ENCODE assay signal across 11 cellular contexts in the genomic region with DNA sequence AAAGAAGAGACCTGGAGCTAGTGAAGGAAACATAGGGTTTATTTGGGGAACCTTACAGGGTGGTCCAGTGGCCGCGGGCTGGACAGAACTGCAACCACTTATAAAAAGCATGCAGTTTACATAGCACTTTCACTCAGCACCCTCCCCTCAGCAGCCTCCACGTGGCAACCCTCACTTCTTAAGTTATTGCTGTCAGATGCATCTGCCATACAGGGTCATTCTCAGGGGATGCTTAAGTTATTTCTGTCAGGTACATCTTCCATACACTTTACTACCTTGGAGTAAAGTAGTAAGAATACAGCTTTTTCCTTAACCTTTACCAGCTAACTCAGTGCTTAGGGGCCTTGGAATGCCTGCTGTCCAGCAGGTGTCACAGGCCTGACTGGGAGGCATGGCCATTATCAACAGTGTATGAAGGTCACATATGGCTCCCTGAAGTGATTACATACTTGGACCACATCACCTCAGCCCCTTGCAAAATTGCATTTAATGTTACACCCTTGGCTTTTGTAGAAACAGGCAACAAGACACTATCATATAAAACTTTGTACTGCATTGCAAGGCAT. TPM values are rescaled to one million over a fixed set of nuclear protein-coding genes. Genes with fewer than 3 reads are reported as not detected.
A peak's percentile ranks its signal among the peaks of the same experiment; 100 is the strongest.
DNase-seq lines count a peak whose midpoint lies in the region; ATAC-seq and TF ChIP-seq lines count a peak whose summit lies in the region.
"Had no signal": no experiment of that assay in that cellular context is flagged by ENCODE, and none has a peak within 500 bp of the region (broad histone marks: within the 10 kb centered on the region; RNA-seq: fewer than 3 reads in every experiment).

No MANE protein-coding gene starts in this region.

- TF ChIP-seq CTCF in HFF-Myc (IDR thresholded peaks at IDR 0.05; ENCODE audit: low read depth, low read length, missing control alignments) = no peak
- TF ChIP-seq CTCF in activated B cell treated with CpG ODN at 0.5 μM for 24 hours (IDR thresholded peaks at IDR 0.05) = no peak
- no peak for TF ChIP-seq CTCF in neural crest cell (conservative IDR thresholded peaks at IDR 0.05)
- no peak for TF ChIP-seq CTCF in suprapubic skin (IDR thresholded peaks at IDR 0.05)

- H3K4me1 Mint-ChIP-seq in activated CD4-positive, alpha-beta T cell treated with anti-CD3 and anti-CD28 coated beads, Interleukin-2, amount 10 ng/mL, durations not matched to agents 24 days and 14 days = peaks cover 33% of the 10 kb centered on the region
- H3K4me1 Mint-ChIP-seq in activated B cell treated with CpG ODN at 0.5 μM for 24 hours (peaks cover 41% of the 10 kb centered on the region), neural crest cell (peaks cover 40% of the 10 kb centered on the region)

- H3K27ac Mint-ChIP-seq in activated CD4-positive, alpha-beta T cell treated with anti-CD3 and anti-CD28 coated beads, Interleukin-2, amount 10 ng/mL, durations not matched to agents 24 days and 14 days = no peak overlapping the region
- H3K27ac Mint-ChIP-seq in activated B cell treated with CpG ODN at 0.5 μM for 24 hours (peak overlapping the region; percentile 11), neural crest cell (ENCODE audit: unreplicated experiment) (no peak overlapping the region)

- H3K27me3 ChIP-seq in suprapubic skin = no peaks in the 10 kb centered on the region

- TF ChIP-seq POLR2A in suprapubic skin (IDR thresholded peaks at IDR 0.05) = no peak

- peaks cover 23% of the 10 kb centered on the region for H3K36me3 ChIP-seq in suprapubic skin

- peak overlapping the region; percentile 92 for H3K4me3 Mint-ChIP-seq in activated CD4-positive, alpha-beta T cell treated with anti-CD3 and anti-CD28 coated beads, Interleukin-2, amount 10 ng/mL, durations not matched to agents 24 days and 14 days
- H3K4me3 Mint-ChIP-seq in activated B cell treated with CpG ODN at 0.5 μM for 24 hours (no peak overlapping the region), neural crest cell (peak overlapping the region; percentile 99)

- no peak for ATAC-seq in activated B cell treated with CpG ODN at 0.5 μM for 24 hours (ENCODE audit: low read depth)
- ATAC-seq in HG03378 (IDR thresholded peaks at IDR 0.05; ENCODE audit: unreplicated experiment) = no peak
- no peak for ATAC-seq in HG02588 (IDR thresholded peaks at IDR 0.05; ENCODE audit: unreplicated experiment)

- no peak overlapping the region for H3K27ac ChIP-seq in suprapubic skin

- TF ChIP-seq EP300 in suprapubic skin (IDR thresholded peaks at IDR 0.05) = no peak

- H3K4me3 ChIP-seq in HFF-Myc (replicated peaks; ENCODE audit: low read depth, low read length) = peak overlapping the region; percentile 99; the same call in 1 of the 2 replicates
- no peak overlapping the region for H3K4me3 ChIP-seq in suprapubic skin

- CTCF ChIA-PET in activated B cell treated with CpG ODN at 0.5 μM for 24 hours (lab: Charles Lee) = interaction anchor here (1.6 to 2.0 kb wide), 2 partner anchors 38 to 275 kb away, joined by 4 read pairs; no protein-coding TSS in a partner anchor

- H3K9me3 Mint-ChIP-seq in activated CD4-positive, alpha-beta T cell treated with anti-CD3 and anti-CD28 coated beads, Interleukin-2, amount 10 ng/mL, durations not matched to agents 24 days and 14 days = no peaks in the 10 kb centered on the region
- H3K9me3 Mint-ChIP-seq in activated B cell treated with CpG ODN at 0.5 μM for 24 hours (no peaks in the 10 kb centered on the region), neural crest cell (no peaks in the 10 kb centered on the region)

- WGBS in suprapubic skin = 78% methylated on average over 3 of the region's 3 CpGs

- H3K4me1 ChIP-seq in suprapubic skin = peaks cover 27% of the 10 kb centered on the region

- intact Hi-C loops in activated CD4-positive, alpha-beta T cell treated with anti-CD3 and anti-CD28 coated beads, Interleukin-2, amount 10 ng/mL, durations not matched to agents 24 days and 14 days (cut with micrococcal nuclease) = no loop called here
- intact Hi-C loops in activated B cell treated with CpG ODN at 0.5 μM for 24 hours (cut with micrococcal nuclease) = loop anchor here (5.0 kb wide), 1 partner anchor 701 kb away; no protein-coding TSS in a partner anchor

- POLR2A ChIA-PET in activated B cell treated with CpG ODN at 0.5 μM for 24 hours (lab: Charles Lee) = interaction anchor here (1.0 to 5.6 kb wide), 4 partner anchors 38 to 285 kb away, joined by 3 to 84 read pairs (median 18); a partner anchor contains a TSS

- peaks cover 29% of the 10 kb centered on the region for H3K36me3 Mint-ChIP-seq in activated CD4-positive, alpha-beta T cell treated with anti-CD3 and anti-CD28 coated beads, Interleukin-2, amount 10 ng/mL, durations not matched to agents 24 days and 14 days (ENCODE audit: low read depth)
- H3K36me3 Mint-ChIP-seq in activated B cell treated with CpG ODN at 0.5 μM for 24 hours (ENCODE audit: low read depth) (peaks cover 33% of the 10 kb centered on the region), neural crest cell (ENCODE audit: low read depth) (peaks cover 9% of the 10 kb centered on the region)

- DNase-seq in activated CD4-positive, alpha-beta T cell treated with anti-CD3 and anti-CD28 coated beads, Interleukin-2, amount 10 ng/mL, durations not matched to agents 24 days and 14 days = no peak
- no peak for DNase-seq in activated CD4-positive, alpha-beta T cell treated with anti-CD3 and anti-CD28 coated beads for 48 hours
- DNase-seq in HFF-Myc (ENCODE audit: extremely low read depth, low read depth) (no peak), activated B cell treated with CpG ODN at 0.5 μM for 24 hours (no peak), neural crest cell (ENCODE audit: low read depth, low spot score) (no peak), suprapubic skin (ENCODE audit: low spot score in 2 of 2) (no peak)
- DNase-seq: NCI-H1092 treated with DMSO at 0.1 percent for 48 hours, NCI-H2227 treated with DMSO at 0.1 percent for 48 hours, T-helper 1 cell had no signal

- no peaks in the 10 kb centered on the region for H3K27me3 Mint-ChIP-seq in activated CD4-positive, alpha-beta T cell treated with anti-CD3 and anti-CD28 coated beads, Interleukin-2, amount 10 ng/mL, durations not matched to agents 24 days and 14 days
- no peaks in the 10 kb centered on the region for H3K27me3 Mint-ChIP-seq in activated B cell treated with CpG ODN at 0.5 μM for 24 hours
- H3K27me3 Mint-ChIP-seq in neural crest cell (ENCODE audit: low read depth) = no peaks in the 10 kb centered on the region

- H3K9me3 ChIP-seq in suprapubic skin = no peaks in the 10 kb centered on the region

RNA-seq across cellular contexts. Expression of a gene that starts 2.0 kb away (rescaled TPM):
- total RNA-seq in activated CD4-positive, alpha-beta T cell treated with anti-CD3 and anti-CD28 coated beads, Interleukin-2, amount 10 ng/mL, durations not matched to agents 24 days and 14 days = 103 and 104 TPM in 2 replicates
- total RNA-seq in activated B cell treated with CpG ODN at 0.5 μM for 24 hours = 67.5 and 74.4 TPM in 2 replicates
- 54.7 and 63.6 TPM in 2 replicates for total RNA-seq in neural crest cell
- 10 to 100 TPM; 38.6 to 48.0 (median 42.0) TPM for total RNA-seq in suprapubic skin

RNA-seq across cellular contexts. Expression of a gene that starts 38.7 kb away (rescaled TPM):
- total RNA-seq in activated CD4-positive, alpha-beta T cell treated with anti-CD3 and anti-CD28 coated beads, Interleukin-2, amount 10 ng/mL, durations not matched to agents 24 days and 14 days = 8.1 and 8.4 TPM in 2 replicates
- total RNA-seq in activated B cell treated with CpG ODN at 0.5 μM for 24 hours (9.7 and 12.4 TPM in 2 replicates), neural crest cell (8.8 and 10.3 TPM in 2 replicates), suprapubic skin (10 to 100 TPM in 2 of 4 donors, 1 to 10 TPM in 2; 5.7 to 17.8 (median 8.7) TPM)
